In genomic region chr11:134725939-134726639, GRCh38 we compare ENCODE assay signal across 2 cellular contexts.
A peak's percentile ranks its signal among the peaks of the same experiment; 100 is the strongest.
TF ChIP-seq lines count a peak whose summit lies in the region.

No MANE protein-coding gene starts in this region.

TF ChIP-seq in A549, 52 proteins besides CTCF, POLR2A, EP300 and RAD21:
- TF ChIP-seq CBX2 (IDR thresholded peaks at IDR 0.05; ENCODE audit: borderline replicate concordance, low read depth) (no peak), E2F6 (IDR thresholded peaks at IDR 0.05; ENCODE audit: borderline replicate concordance, low read depth) (no peak), HOXA7 (CRISPR knock-in tag; IDR thresholded peaks at IDR 0.05) (no peak), RNF2 (IDR thresholded peaks at IDR 0.05; ENCODE audit: borderline replicate concordance, low read depth) (no peak), MYC (IDR thresholded peaks at IDR 0.05; ENCODE audit: borderline replicate concordance, low read length) (no peak), POLR2AphosphoS2 (conservative IDR thresholded peaks at IDR 0.05; ENCODE audit: low read length) (no peak), ELK1 (IDR thresholded peaks at IDR 0.05; ENCODE audit: low read depth, low read length) (no peak)

TF ChIP-seq in K562, 482 proteins besides CTCF, POLR2A, EP300 and RAD21:
- peak; percentile 38; the same call in 1 of the 2 replicates for TF ChIP-seq PKNOX1 (IDR thresholded peaks at IDR 0.05)
- TF ChIP-seq SETDB1 (IDR thresholded peaks at IDR 0.05; ENCODE audit: low read length): no peak
- no peak for TF ChIP-seq ZNF263 (CRISPR knock-in tag; IDR thresholded peaks at IDR 0.05; ENCODE audit: borderline replicate concordance)
- TF ChIP-seq MAFK (IDR thresholded peaks at IDR 0.05; ENCODE audit: low read length): no peak
- TF ChIP-seq CAMTA2 (CRISPR knock-in tag; conservative IDR thresholded peaks at IDR 0.05): no peak
- TF ChIP-seq SMC3 (conservative IDR thresholded peaks at IDR 0.05; ENCODE audit: insufficient read depth, low read depth, low read length): 0 out of 2 replicates have a peak, but pooled peaks have one; percentile 9
- peak; percentile 86 for TF ChIP-seq CTCFL (IDR thresholded peaks at IDR 0.05; ENCODE audit: borderline replicate concordance, insufficient read depth, low read depth, low read length, poor library complexity, severe bottlenecking)
- TF ChIP-seq RFX1 (IDR thresholded peaks at IDR 0.05): 0 out of 2 replicates have a peak, but pooled peaks have one; percentile 17
- TF ChIP-seq PTTG1 (tag; IDR thresholded peaks at IDR 0.05; ENCODE audit: low read depth): no peak
TF ChIP-seq in K562: peak in this region for 4.
